ENCODE assay signal across 24 cellular contexts in the genomic region with DNA sequence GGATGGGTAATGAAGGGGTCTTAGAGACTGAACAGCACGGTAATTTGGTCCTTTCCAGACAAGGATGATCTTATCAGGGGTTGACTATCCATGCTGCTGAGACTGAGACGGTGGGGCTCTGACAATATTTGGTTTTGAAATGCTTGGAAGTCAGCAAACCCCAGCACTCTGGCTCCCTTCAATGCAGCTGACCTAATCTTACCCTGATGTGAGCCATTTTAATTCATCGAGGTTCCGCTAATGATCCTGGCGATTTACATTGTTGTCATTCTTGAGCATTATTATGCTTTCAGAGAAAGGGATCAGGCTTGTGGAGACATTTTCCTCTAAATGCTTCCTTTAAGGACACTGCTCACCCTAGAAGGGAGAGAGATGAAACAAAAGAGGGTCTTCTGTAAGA.
"Had no signal": no experiment of that assay in that cellular context is flagged by ENCODE, and none has a peak within 500 bp of the region (broad histone marks: within the 10 kb centered on the region; RNA-seq: fewer than 3 reads in every experiment).

No MANE protein-coding gene starts in this region.

- H3K4me1 ChIP-seq: foreskin keratinocyte, parathyroid adenoma, right lobe of liver, stomach had no signal

- H3K27me3 ChIP-seq: neutrophil, right lobe of liver, stomach had no signal

- ATAC-seq: activated CD4-positive, CD25-positive, alpha-beta regulatory T cell treated with anti-CD3 and anti-CD28 coated beads, Interleukin-2, amount 50 U/mL, for 24 hours; activated CD8-positive, alpha-beta T cell treated with anti-CD3 and anti-CD28 coated beads, Interleukin-2, amount 10 ng/mL, durations not matched to agents 7 days and 5 days; foreskin keratinocyte; mucosa of descending colon had no signal

- DNase-seq: activated CD4-positive, alpha-beta T cell treated with anti-CD3 and anti-CD28 coated beads, Interleukin-2, amount 10 ng/mL, durations not matched to agents 7 days and 5 days; activated CD8-positive, alpha-beta T cell treated with anti-CD3 and anti-CD28 coated beads, Interleukin-2, amount 10 ng/mL, durations not matched to agents 7 days and 5 days; activated naive CD4-positive, alpha-beta T cell treated with Interleukin-2 at 50 U/mL for 16 hours; activated T-cell treated with anti-CD3 and anti-CD28 coated beads, Interleukin-2, amount 50 U/mL, for 24 hours; caudate nucleus; endodermal cell; foreskin keratinocyte; glutamatergic neuron; mucosa of descending colon; naive B cell; right lobe of liver; stimulated activated CD4-positive, alpha-beta T cell treated with anti-CD3 and anti-CD28 coated beads, Interleukin-4, amount 100 ng/mL, for 1 hour; stomach; T-helper 1 cell; T1000 had no signal

- H3K9me3 ChIP-seq: mucosa of descending colon, neutrophil, right lobe of liver, stomach had no signal

- H3K27me3 Mint-ChIP-seq: activated CD4-positive, alpha-beta T cell treated with anti-CD3 and anti-CD28 coated beads, Interleukin-2, amount 10 ng/mL, durations not matched to agents 7 days and 5 days; activated T-cell treated with anti-CD3 and anti-CD28 coated beads, Interleukin-2, amount 50 U/mL, for 24 hours; brain had no signal

- H3K9ac ChIP-seq: parathyroid adenoma had no signal

- H3K27ac Mint-ChIP-seq: activated CD4-positive, alpha-beta T cell treated with anti-CD3 and anti-CD28 coated beads, Interleukin-2, amount 10 ng/mL, durations not matched to agents 7 days and 5 days; activated CD8-positive, alpha-beta T cell treated with anti-CD3 and anti-CD28 coated beads, Interleukin-2, amount 10 ng/mL, durations not matched to agents 7 days and 5 days; activated T-cell treated with anti-CD3 and anti-CD28 coated beads, Interleukin-2, amount 50 U/mL, for 24 hours; activated T-helper 2 cell treated with anti-CD3 and anti-CD28 coated beads, Interferon-gamma antibody, Interleukin-2, Interleukin-4, amounts not matched to agents 10 μg/mL and 5 μg/mL and 100 μg/mL, durations not matched to agents 14 hours and 24 hours and 36 hours; brain; endodermal cell; naive B cell; type B pancreatic cell had no signal

- H3K27ac ChIP-seq: epithelial cell of prostate, foreskin keratinocyte, neutrophil, parathyroid adenoma, right lobe of liver, stomach had no signal

- H3K4me1 Mint-ChIP-seq: activated CD4-positive, alpha-beta T cell treated with anti-CD3 and anti-CD28 coated beads, Interleukin-2, amount 10 ng/mL, durations not matched to agents 7 days and 5 days; naive B cell had no signal

- H3K4me3 Mint-ChIP-seq: activated CD4-positive, alpha-beta T cell treated with anti-CD3 and anti-CD28 coated beads, Interleukin-2, amount 10 ng/mL, durations not matched to agents 7 days and 5 days; activated CD8-positive, alpha-beta T cell treated with anti-CD3 and anti-CD28 coated beads, Interleukin-2, amount 10 ng/mL, durations not matched to agents 7 days and 5 days; activated T-cell treated with anti-CD3 and anti-CD28 coated beads, Interleukin-2, amount 50 U/mL, for 24 hours; brain; endodermal cell; naive B cell; type B pancreatic cell had no signal

- H3K4me3 ChIP-seq: lung, mucosa of descending colon, right lobe of liver, smooth muscle cell, stomach had no signal

- H3K9me3 Mint-ChIP-seq: activated CD4-positive, alpha-beta T cell treated with anti-CD3 and anti-CD28 coated beads, Interleukin-2, amount 10 ng/mL, durations not matched to agents 7 days and 5 days; activated T-cell treated with anti-CD3 and anti-CD28 coated beads, Interleukin-2, amount 50 U/mL, for 24 hours; activated T-helper 2 cell treated with anti-CD3 and anti-CD28 coated beads, Interferon-gamma antibody, Interleukin-2, Interleukin-4, amounts not matched to agents 10 μg/mL and 5 μg/mL and 100 μg/mL, durations not matched to agents 14 hours and 24 hours and 36 hours; endodermal cell; naive B cell; type B pancreatic cell had no signal

- H3K36me3 Mint-ChIP-seq: brain, type B pancreatic cell had no signal

- H3K36me3 ChIP-seq: neutrophil, right lobe of liver, stomach had no signal
